7 cellular contexts compared by ENCODE assay signal in genomic region chr18:53380063-53380639, GRCh38.
DNase-seq lines count a peak whose midpoint lies in the region; ATAC-seq, FAIRE-seq and TF ChIP-seq lines count a peak whose summit lies in the region.

No MANE protein-coding gene starts in this region.

- ATAC-seq in GM18502 (IDR thresholded peaks at IDR 0.05; ENCODE audit: poor library complexity, unreplicated experiment): no peak
- no peak for ATAC-seq in GM19324 (IDR thresholded peaks at IDR 0.05; ENCODE audit: low FRiP score, unreplicated experiment)

- no peak for FAIRE-seq in HTR-8/SVneo (lab: Jason Lieb, UNC)

- no peak overlapping the region for H3K27ac ChIP-seq in HL-60 (replicated peaks)

- no peaks in the 10 kb centered on the region for H3K27me3 ChIP-seq in HL-60 (ENCODE audit: insufficient read depth, poor library complexity, severe bottlenecking)

- 0 out of 2 replicates have a peak, but pooled peaks have one; percentile 10 for TF ChIP-seq CTCF in GM12874 (IDR thresholded peaks at IDR 0.05; ENCODE audit: insufficient read depth, low read depth, low read length)
- peak; percentile 33 for TF ChIP-seq CTCF in HL-60 (IDR thresholded peaks at IDR 0.05; ENCODE audit: insufficient read depth, low read length)

- no peak overlapping the region for H3K4me3 ChIP-seq in HL-60 (replicated peaks; ENCODE audit: insufficient read depth, low read length)

- DNase-seq in HL-60 (ENCODE audit: low read depth in 1 of 2, low spot score in 1 of 2): no peak
- peak; percentile 17 for DNase-seq in RPMI7951 (ENCODE audit: low read depth)
- DNase-seq in iPS DF 4.7 (ENCODE audit: extremely low read depth, low spot score): peak; percentile 46
- no peak for DNase-seq in HTR-8/SVneo (ENCODE audit: insufficient read length, low spot score)

Comparison
In these comparisons a context has a peak if more than half of its experiments do, and no peak if none do; other contexts are left out.
1. DNase-seq: peak in RPMI7951 (single experiment) and iPS DF 4.7 (single experiment); none in HL-60 (0 of 2) and HTR-8/SVneo (single experiment).